Comparison of ENCODE assay signal across 8 cellular contexts in the genomic region with DNA sequence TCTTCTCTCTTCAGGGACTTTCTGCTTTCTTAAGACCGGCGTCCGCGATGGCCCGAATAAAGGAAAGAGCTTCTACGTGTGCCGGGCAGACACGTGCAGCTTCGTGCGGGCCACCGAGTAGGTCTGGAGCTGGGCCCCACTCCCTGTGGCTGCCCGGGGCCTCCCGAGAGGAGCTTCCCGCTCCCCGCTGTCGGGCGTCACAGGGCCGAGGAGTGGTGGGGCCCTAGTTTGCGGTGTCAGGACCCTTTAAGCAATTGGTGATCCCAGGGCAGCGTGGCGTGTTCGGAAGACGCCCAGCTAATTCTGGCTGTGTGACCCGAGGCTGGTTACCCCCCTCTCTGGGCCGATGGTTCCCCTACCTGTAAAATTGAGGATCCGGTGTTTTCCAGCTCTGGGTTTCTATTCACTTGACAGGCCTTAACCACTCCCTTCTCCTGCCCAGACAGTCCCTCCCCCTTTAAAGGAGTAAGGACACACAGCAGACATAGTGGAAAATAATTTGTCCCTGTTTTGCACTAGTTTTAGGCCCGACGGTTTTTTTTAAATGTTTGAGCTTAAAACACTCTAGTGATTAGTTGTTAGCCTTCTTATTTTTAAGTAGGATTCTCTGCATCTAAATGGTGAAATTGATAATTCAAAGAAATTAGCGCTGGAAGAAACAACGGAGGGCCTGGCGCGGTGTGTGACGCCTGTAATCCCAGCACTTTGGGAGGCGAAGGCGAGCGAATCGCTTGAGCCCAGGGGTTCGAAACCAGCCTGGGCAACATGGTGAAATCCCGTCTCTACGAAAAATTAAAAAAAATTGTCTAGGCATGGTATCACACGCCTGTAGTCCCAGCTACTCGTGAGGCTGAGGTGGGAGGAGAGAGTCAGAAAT. TPM values are rescaled to one million over a fixed set of nuclear protein-coding genes. Genes with fewer than 3 reads are reported as not detected.
DNase-seq lines count a peak whose midpoint lies in the region; ATAC-seq and TF ChIP-seq lines count a peak whose summit lies in the region.

No MANE protein-coding gene starts in this region.

- H2BK5ac ChIP-seq in H9 (ENCODE audit: insufficient read length, low read length): no peak overlapping the region

- peaks cover 17% of the 10 kb centered on the region for H3K23me2 ChIP-seq in H9 (ENCODE audit: insufficient read length, low read depth, low read length, poor library complexity, severe bottlenecking)

- no peaks in the 10 kb centered on the region for H4K20me1 ChIP-seq in H9 (ENCODE audit: control insufficient read depth, insufficient read depth, insufficient read length)

- no peak overlapping the region for H2BK12ac ChIP-seq in H9 (ENCODE audit: insufficient read length, low read depth, low read length)

- no peaks in the 10 kb centered on the region for H3K27me3 ChIP-seq in H9 (ENCODE audit: insufficient read depth, low read length)

- TF ChIP-seq CTCF in H9 (conservative IDR thresholded peaks at IDR 0.05): no peak
- TF ChIP-seq CTCF in NB4 (IDR thresholded peaks at IDR 0.05; ENCODE audit: low read depth, low read length): no peak
- TF ChIP-seq CTCF in astrocyte of the spinal cord (IDR thresholded peaks at IDR 0.05; ENCODE audit: low read depth, low read length): no peak

- no peak overlapping the region for H3T11ph ChIP-seq in H9 (ENCODE audit: low read length)

- peak overlapping the region; percentile 76 for H3K9ac ChIP-seq in H9 (ENCODE audit: extremely low read depth, insufficient read length, low read length)

- peak overlapping the region; percentile 52; the same call in 1 of the 2 replicates for H3K14ac ChIP-seq in H9 (ENCODE audit: insufficient read depth, low read length)

- TF ChIP-seq POLR2A in NB4 (IDR thresholded peaks at IDR 0.05; ENCODE audit: extremely low read depth, insufficient read length): no peak

- H3K4me1 Mint-ChIP-seq in H9: peaks cover 12 to 19% of the 10 kb centered on the region in 2 experiments
- peaks cover 32% of the 10 kb centered on the region for H3K4me1 Mint-ChIP-seq in stimulated activated memory B cell treated with anti-CD40 and anti-IgM and Interleukin-4, amounts not matched to agents 10 μg/mL and 1 μg/mL and 100 μg/mL, for 72 hours

- no peak overlapping the region for H3K56ac ChIP-seq in H9 (ENCODE audit: insufficient read length, low read depth, low read length)

- H2BK120ac ChIP-seq in H9 (ENCODE audit: low read depth, low read length, poor library complexity, severe bottlenecking): no peak overlapping the region

- no peak overlapping the region for H4K91ac ChIP-seq in H9 (ENCODE audit: insufficient read length, low read depth, low read length)

- peak overlapping the region; percentile 33 for H3K18ac ChIP-seq in H9 (ENCODE audit: insufficient read length, low read depth, low read length)

- H3K9me3 ChIP-seq in H9 (ENCODE audit: control insufficient read depth, low read depth, low read length): no peaks in the 10 kb centered on the region

- H3K4me2 ChIP-seq in H9 (ENCODE audit: insufficient read depth, insufficient read length, low read length): peak overlapping the region; percentile 72

- no peaks in the 10 kb centered on the region for H3K79me1 ChIP-seq in H9 (ENCODE audit: insufficient read depth, low read depth, low read length, poor library complexity, severe bottlenecking)

- ATAC-seq in stimulated activated memory B cell treated with anti-CD40 and anti-IgM and Interleukin-4, amounts not matched to agents 10 μg/mL and 1 μg/mL and 100 μg/mL, for 72 hours: peak; percentile 9

- H2AK5ac ChIP-seq in H9 (ENCODE audit: insufficient read length, low read length): no peak overlapping the region

- no peaks in the 10 kb centered on the region for H3K9me3 Mint-ChIP-seq in H9
- H3K9me3 Mint-ChIP-seq in stimulated activated memory B cell treated with anti-CD40 and anti-IgM and Interleukin-4, amounts not matched to agents 10 μg/mL and 1 μg/mL and 100 μg/mL, for 72 hours: no peaks in the 10 kb centered on the region

- H3K27ac Mint-ChIP-seq in H9: peak overlapping the region in 1 of 3 experiments; percentile 63; a peak in 2 of 7 replicates
- H3K27ac Mint-ChIP-seq in stimulated activated memory B cell treated with anti-CD40 and anti-IgM and Interleukin-4, amounts not matched to agents 10 μg/mL and 1 μg/mL and 100 μg/mL, for 72 hours: no peak overlapping the region

- no peak overlapping the region for H3K4ac ChIP-seq in H9 (ENCODE audit: low read depth, low read length)

- no CpG with 5 or more reads among the region's 42 CpGs for WGBS in H9 (ENCODE audit: extremely low coverage, insufficient read length, low lambda C conversion rate)

- peaks cover 10 to 42% (median 34%) of the 10 kb centered on the region in 3 experiments; a peak in 6 of 7 replicates for H3K36me3 Mint-ChIP-seq in H9 (ENCODE audit: insufficient read depth in 1 of 3, low read depth in 3 of 3)
- H3K36me3 Mint-ChIP-seq in stimulated activated memory B cell treated with anti-CD40 and anti-IgM and Interleukin-4, amounts not matched to agents 10 μg/mL and 1 μg/mL and 100 μg/mL, for 72 hours: peaks cover 14% of the 10 kb centered on the region

- H2AFZ ChIP-seq in H9 (ENCODE audit: low read length): no peak overlapping the region

- H3K27ac ChIP-seq in H9 (ENCODE audit: insufficient read length, low read depth, low read length): no peak overlapping the region

- in situ Hi-C loops in astrocyte of the spinal cord (cut with HindIII; ENCODE audit: low sequenced_read_pairs): no loop called here

- no peak overlapping the region for H3K23ac ChIP-seq in H9 (ENCODE audit: insufficient read length, low read depth, low read length)

- H2BK20ac ChIP-seq in H9 (ENCODE audit: low read depth, low read length, poor library complexity, severe bottlenecking): no peak overlapping the region

- H3K4me1 ChIP-seq in H9 (ENCODE audit: insufficient read depth, low read length): no peaks in the 10 kb centered on the region

- H3K27me3 Mint-ChIP-seq in H9 (ENCODE audit: low read depth): no peaks in the 10 kb centered on the region
- H3K27me3 Mint-ChIP-seq in stimulated activated memory B cell treated with anti-CD40 and anti-IgM and Interleukin-4, amounts not matched to agents 10 μg/mL and 1 μg/mL and 100 μg/mL, for 72 hours: no peaks in the 10 kb centered on the region

- DNase-seq in stimulated activated CD4-positive, alpha-beta T cell treated with anti-CD3 and anti-CD28 coated beads, Interleukin-4, amount 100 ng/mL, for 24 hours: peak; percentile 40
- no peak for DNase-seq in stimulated activated CD4-positive, alpha-beta T cell treated with anti-CD3 and anti-CD28 coated beads, Interleukin-12 subunit alpha, Interleukin-12 subunit beta, amount 100 ng/mL, for 4 hours
- DNase-seq in H9: no peak
- DNase-seq in NB4 (ENCODE audit: low read depth): peak; percentile 53
- peak; percentile 48 for DNase-seq in astrocyte of the spinal cord (ENCODE audit: low read depth, low spot score)
- DNase-seq in iPS-NIHi7 (ENCODE audit: extremely low spot score): peak; percentile 43
- DNase-seq in NCI-H1092 (lab: John Stamatoyannopoulos, UW): no peak

- H2BK15ac ChIP-seq in H9 (ENCODE audit: low read depth, low read length): no peak overlapping the region

- H4K8ac ChIP-seq in H9 (replicated peaks; ENCODE audit: insufficient read length, low read depth, low read length): no peak overlapping the region

- H3K4me3 ChIP-seq in NB4 (ENCODE audit: low read depth, low read length) (peak overlapping the region; percentile 81), astrocyte of the spinal cord (ENCODE audit: low read depth, low read length) (peak overlapping the region; percentile 81)

- no peak overlapping the region for H4K5ac ChIP-seq in H9 (ENCODE audit: insufficient read length, low read depth, low read length)

- H3K79me2 ChIP-seq in H9 (ENCODE audit: insufficient read depth, low read length): no peaks in the 10 kb centered on the region

- H3K4me3 Mint-ChIP-seq in H9: no peak overlapping the region
- H3K4me3 Mint-ChIP-seq in stimulated activated memory B cell treated with anti-CD40 and anti-IgM and Interleukin-4, amounts not matched to agents 10 μg/mL and 1 μg/mL and 100 μg/mL, for 72 hours: no peak overlapping the region

RNA-seq across cellular contexts. Expression of a gene that starts 0.6 kb away (rescaled TPM):
- 83.5 and 86.4 TPM in 2 replicates for total RNA-seq in H9 (2021)

RNA-seq across cellular contexts. Expression of a gene that starts 59.1 kb away (rescaled TPM):
- total RNA-seq in H9 (2021): 1.5 and 1.8 TPM in 2 replicates

Comparison
In these comparisons a context has a peak if more than half of its experiments do, and no peak if none do; other contexts are left out.
1. DNase-seq: peak in stimulated activated CD4-positive, alpha-beta T cell treated with anti-CD3 and anti-CD28 coated beads, Interleukin-4, amount 100 ng/mL, for 24 hours (single experiment), NB4 (single experiment), astrocyte of the spinal cord (single experiment) and iPS-NIHi7 (single experiment); none in stimulated activated CD4-positive, alpha-beta T cell treated with anti-CD3 and anti-CD28 coated beads, Interleukin-12 subunit alpha, Interleukin-12 subunit beta, amount 100 ng/mL, for 4 hours (single experiment), H9 (single experiment) and NCI-H1092 (single experiment).